In genomic region chr6:42547407-42548329, GRCh38 we compare ENCODE assay signal across 7 cellular contexts. TPM values are rescaled to one million over a fixed set of nuclear protein-coding genes. Genes with fewer than 3 reads are reported as not detected.
DNase-seq lines count a peak whose midpoint lies in the region; ATAC-seq and TF ChIP-seq lines count a peak whose summit lies in the region.

No MANE protein-coding gene starts in this region.

- peak; percentile 94 for ATAC-seq in GM18511 (IDR thresholded peaks at IDR 0.05; ENCODE audit: unreplicated experiment)
- ATAC-seq in HG03135 (IDR thresholded peaks at IDR 0.05; ENCODE audit: unreplicated experiment) = peak; percentile 87

- no peaks in the 10 kb centered on the region for H3K36me3 ChIP-seq in kidney epithelial cell (ENCODE audit: control insufficient read depth, insufficient read depth, low read length)

- H3K4me3 ChIP-seq in kidney epithelial cell (ENCODE audit: low read depth, low read length) = peak overlapping the region; percentile 56

- no peaks in the 10 kb centered on the region for H3K27me3 ChIP-seq in kidney epithelial cell (ENCODE audit: control insufficient read depth, insufficient read depth, low read length)

- TF ChIP-seq CTCF in kidney epithelial cell (IDR thresholded peaks at IDR 0.05; ENCODE audit: insufficient read depth, low read length, poor library complexity, severe bottlenecking) = peak; percentile 99

- peak; percentile 68 for DNase-seq in NCI-H226
- peak; percentile 92 for DNase-seq in activated CD4-positive, CD25-positive, alpha-beta regulatory T cell treated with anti-CD3 and anti-CD28 coated beads, Interleukin-2, amount 50 U/mL, for 72 hours
- DNase-seq in cerebellar cortex (ENCODE audit: low spot score) = peak; percentile 87
- no peak for DNase-seq in kidney epithelial cell (ENCODE audit: low read depth)
- peak; percentile 81 to 89 (median 85) for DNase-seq in stimulated activated CD4-positive, alpha-beta T cell treated with anti-CD3 and anti-CD28 coated beads, Interleukin-12 subunit alpha, Interleukin-12 subunit beta, amount 100 ng/mL, for 48 hours (ENCODE audit: low read depth in 2 of 3, low spot score in 1 of 3)

RNA-seq across cellular contexts. Expression of gene UBR2, which starts 16.2 kb away (rescaled TPM):
- 13.1 and 14.4 TPM in 2 replicates for total RNA-seq in kidney epithelial cell
